Comparison of ENCODE assay signal across 19 cellular contexts in the genomic region with DNA sequence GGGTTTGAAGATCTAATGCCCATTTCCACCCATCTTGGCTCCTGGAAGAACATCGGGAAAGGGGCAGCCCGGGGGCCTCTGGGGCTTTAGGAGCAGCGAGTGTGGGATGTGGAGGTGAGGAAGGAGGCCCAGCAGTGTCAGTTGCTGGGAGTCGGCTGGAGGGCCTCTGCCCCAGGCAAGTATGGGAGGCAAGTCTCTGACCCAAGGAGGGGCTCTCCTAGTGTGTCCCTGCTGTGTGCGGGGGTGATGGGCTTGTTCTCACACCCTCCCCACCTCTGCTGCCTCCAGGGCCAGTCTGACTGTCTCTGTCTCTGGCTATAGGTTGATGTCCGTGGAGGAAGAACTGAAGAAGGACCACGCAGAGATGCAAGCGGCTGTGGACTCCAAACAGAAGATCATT.
"Had no signal": no experiment of that assay in that cellular context is flagged by ENCODE, and none has a peak within 500 bp of the region (broad histone marks: within the 10 kb centered on the region; RNA-seq: fewer than 3 reads in every experiment).

No MANE protein-coding gene starts in this region.

- H3K27me3 ChIP-seq: brain microvascular endothelial cell, colonic mucosa, esophagus muscularis mucosa, transverse colon had no signal

- DNase-seq: activated CD4-positive, alpha-beta T cell treated with anti-CD3 and anti-CD28 coated beads for 4 hours; activated CD8-positive, alpha-beta memory T cell treated with anti-CD3 and anti-CD28 coated beads, Interleukin-2, amount 50 U/mL, for 4 hours; activated naive CD4-positive, alpha-beta T cell treated with anti-CD3 and anti-CD28 coated beads for 36 hours; activated T-cell treated with anti-CD3 and anti-CD28 coated beads, Interleukin-2, amount 50 U/mL, for 4 hours; anterior cingulate cortex; brain microvascular endothelial cell; colonic mucosa; mesenchymal stem cell; natural killer cell; nucleus accumbens; stimulated activated CD4-positive, alpha-beta T cell treated with anti-CD3 and anti-CD28 coated beads, Interleukin-12 subunit alpha, Interleukin-12 subunit beta, amount 100 ng/mL, for 4 hours; stimulated activated CD4-positive, alpha-beta T cell treated with anti-CD3 and anti-CD28 coated beads, Interleukin-1b, Interleukin-23, amount 100 ng/mL, for 48 hours; stimulated activated naive CD4-positive, alpha-beta T cell treated with Interleukin-2 at 50 U/mL for 16 hours; substantia nigra had no signal

- H3K4me3 Mint-ChIP-seq: activated B cell treated with CpG ODN at 0.5 μM for 24 hours; activated naive CD4-positive, alpha-beta T cell treated with anti-CD3 and anti-CD28 coated beads for 36 hours; activated T-cell treated with anti-CD3 and anti-CD28 coated beads, Interleukin-2, amount 50 U/mL, for 4 hours; central memory CD8-positive, alpha-beta T cell; natural killer cell; T-cell had no signal

- H3K9me3 ChIP-seq: colonic mucosa, transverse colon had no signal

- H3K27me3 Mint-ChIP-seq: activated B cell treated with CpG ODN at 0.5 μM for 24 hours had no signal

- H3K27ac Mint-ChIP-seq: activated B cell treated with CpG ODN at 0.5 μM for 24 hours; activated naive CD4-positive, alpha-beta T cell treated with anti-CD3 and anti-CD28 coated beads for 36 hours; natural killer cell; T-cell had no signal

- H3K4me1 ChIP-seq: colonic mucosa had no signal

- H3K4me1 Mint-ChIP-seq: activated B cell treated with CpG ODN at 0.5 μM for 24 hours; central memory CD8-positive, alpha-beta T cell; natural killer cell had no signal

- H3K27ac ChIP-seq: brain microvascular endothelial cell, colonic mucosa, transverse colon had no signal

- ATAC-seq: activated T-cell treated with anti-CD3 and anti-CD28 coated beads, Interleukin-2, amount 50 U/mL, for 4 hours; natural killer cell; T-cell had no signal

- H3K36me3 Mint-ChIP-seq: natural killer cell, T-cell had no signal

- H3K9me3 Mint-ChIP-seq: central memory CD8-positive, alpha-beta T cell; natural killer cell had no signal

- H3K4me3 ChIP-seq: colonic mucosa, esophagus muscularis mucosa, transverse colon had no signal
